In genomic region chr6:2885967-2886731, GRCh38 we compare ENCODE assay signal across 19 cellular contexts. TPM values are rescaled to one million over a fixed set of nuclear protein-coding genes. Genes with fewer than 3 reads are reported as not detected.
DNase-seq lines count a peak whose midpoint lies in the region; ATAC-seq, FAIRE-seq and TF ChIP-seq lines count a peak whose summit lies in the region.
"Had no signal": no experiment of that assay in that cellular context is flagged by ENCODE, and none has a peak within 500 bp of the region (broad histone marks: within the 10 kb centered on the region; RNA-seq: fewer than 3 reads in every experiment).

No MANE protein-coding gene starts in this region.

- POLR2A ChIA-PET in CD8-positive, alpha-beta T cell (lab: Charles Lee) = no interaction called here
- POLR2A ChIA-PET in K562 (lab: Yijun Ruan, JAX) = no interaction called here

- no peak for FAIRE-seq in K562 (lab: Jason Lieb, UNC)

- peak overlapping the region; percentile 75 to 88 (median 82) for H3K27ac Mint-ChIP-seq in CD14-positive monocyte
- peak overlapping the region; percentile 74 for H3K27ac Mint-ChIP-seq in CD8-positive, alpha-beta T cell

- TF ChIP-seq CTCF in CD14-positive monocyte (IDR thresholded peaks at IDR 0.05) (no peak), K562 (IDR thresholded peaks at IDR 0.05 in 2 of 3, conservative IDR thresholded peaks at IDR 0.05 in 1 of 3; ENCODE audit: insufficient read depth in 2 of 3, low read depth in 1 of 3, low read length in 3 of 3) (no peak)
- no peak for TF ChIP-seq CTCF in CD8-positive, alpha-beta T cell (IDR thresholded peaks at IDR 0.05)

- 39% methylated on average over 6 of the region's 6 CpGs for WGBS in K562 (ENCODE audit: insufficient coverage, low coverage, missing lambda C conversion rate)

- H3K9me3 ChIP-seq in CD8-positive, alpha-beta T cell (ENCODE audit: low read length) = no peaks in the 10 kb centered on the region
- no peaks in the 10 kb centered on the region for H3K9me3 ChIP-seq in K562 (replicated peaks; ENCODE audit: control insufficient read depth, insufficient read depth, low read depth, low read length)
- H3K9me3 ChIP-seq: right atrium auricular region, tibial nerve had no signal

- H3K4me2 ChIP-seq in K562 (ENCODE audit: insufficient read depth, low read length) = no peak overlapping the region
- H3K4me2 ChIP-seq: BLaER1, hepatocyte had no signal

- TF ChIP-seq EP300 in K562 (IDR thresholded peaks at IDR 0.05; ENCODE audit: low read length) = no peak

- no peak for DNase-seq in CD14-positive monocyte (ENCODE audit: low spot score)
- no peak for DNase-seq in CD8-positive, alpha-beta T cell
- peak; percentile 89 for DNase-seq in NCI-H2171 treated with DMSO at 0.1 percent for 48 hours (lab: John Stamatoyannopoulos, UW)
- DNase-seq in K562 (ENCODE audit: extremely low read depth in 1 of 4, low spot score in 3 of 4) = no peak
- no peak for DNase-seq in NOMO-1 treated with DMSO at 0.1 percent for 48 hours (lab: John Stamatoyannopoulos, UW; ENCODE audit: unreplicated experiment)
- DNase-seq in NCI-H2196 treated with DMSO at 0.1 percent for 48 hours (lab: John Stamatoyannopoulos, UW; ENCODE audit: unreplicated experiment) = no peak
- DNase-seq: caudate nucleus; effector CD4-positive, alpha-beta T cell; midbrain; NCI-H1417 treated with DMSO at 0.1 percent for 48 hours; NCI-H446 treated with DMSO at 0.1 percent for 48 hours; nucleus accumbens; stimulated activated CD4-positive, alpha-beta T cell treated with anti-CD3 and anti-CD28 coated beads, Interleukin-1b, Interleukin-23, amount 100 ng/mL, for 48 hours had no signal

- peak overlapping the region; percentile 9; the same call in 1 of the 2 replicates for H2AFZ ChIP-seq in K562 (ENCODE audit: low read depth, low read length)
- H2AFZ ChIP-seq: hepatocyte had no signal

- H3K4me1 ChIP-seq in CD8-positive, alpha-beta T cell (ENCODE audit: insufficient read depth, low read length) = peaks cover 18% of the 10 kb centered on the region
- no peaks in the 10 kb centered on the region for H3K4me1 ChIP-seq in K562 (replicated peaks in 1 of 2; ENCODE audit: control insufficient read depth in 2 of 2, insufficient read depth in 2 of 2, low read length in 2 of 2)
- H3K4me1 ChIP-seq: right atrium auricular region had no signal

- peaks cover 41% of the 10 kb centered on the region for H3K4me1 Mint-ChIP-seq in CD14-positive monocyte
- H3K4me1 Mint-ChIP-seq in CD8-positive, alpha-beta T cell (ENCODE audit: low read depth) = peaks cover 75% of the 10 kb centered on the region

- H3K4me3 ChIP-seq in CD8-positive, alpha-beta T cell (ENCODE audit: low read depth, low read length) = no peak overlapping the region
- H3K4me3 ChIP-seq in K562 = no peak overlapping the region
- H3K4me3 ChIP-seq: BLaER1, hepatocyte, right atrium auricular region, tibial nerve had no signal

- no peaks in the 10 kb centered on the region for H4K20me1 ChIP-seq in K562 (replicated peaks; ENCODE audit: control insufficient read depth, insufficient read depth, low read length)
- H4K20me1 ChIP-seq: BLaER1 had no signal

- no peak overlapping the region for H3K4me3 Mint-ChIP-seq in CD14-positive monocyte
- H3K4me3 Mint-ChIP-seq in CD8-positive, alpha-beta T cell = no peak overlapping the region

- TF ChIP-seq RAD21 in K562 (CRISPR knock-in tag; conservative IDR thresholded peaks at IDR 0.05 in 1 of 2, IDR thresholded peaks at IDR 0.05 in 1 of 2) = no peak

- no peak overlapping the region for H3K9ac ChIP-seq in K562 (ENCODE audit: insufficient read depth in 1 of 2, low read depth in 2 of 2, low read length in 2 of 2)
- H3K9ac ChIP-seq: BLaER1 had no signal

- H3K27me3 Mint-ChIP-seq in CD14-positive monocyte (ENCODE audit: low read depth in 3 of 3) = no peaks in the 10 kb centered on the region
- no peaks in the 10 kb centered on the region for H3K27me3 Mint-ChIP-seq in CD8-positive, alpha-beta T cell (ENCODE audit: low read depth)

- H3K27ac ChIP-seq in CD8-positive, alpha-beta T cell (ENCODE audit: low read depth, low read length) = no peak overlapping the region
- no peak overlapping the region for H3K27ac ChIP-seq in K562 (ENCODE audit: extremely low read depth, low read depth, low read length)
- H3K27ac ChIP-seq: BLaER1, hepatocyte, right atrium auricular region, tibial nerve had no signal

- peaks cover 14% of the 10 kb centered on the region for H3K36me3 ChIP-seq in CD8-positive, alpha-beta T cell (ENCODE audit: insufficient read depth, low read length)
- peaks cover 27% of the 10 kb centered on the region; the same call in 2 of the 3 replicates for H3K36me3 ChIP-seq in K562 (ENCODE audit: control insufficient read depth, insufficient read depth, low read length)

- intact Hi-C loops in CD14-positive monocyte (cut with micrococcal nuclease) = loop anchor here (5.0 kb wide), 2 partner anchors 34 to 46 kb away; no protein-coding TSS in a partner anchor
- intact Hi-C loops in CD8-positive, alpha-beta T cell (cut with DNase I, micrococcal nuclease) = loop anchor here in 1 of 2 experiments (2.0 kb wide), 1 partner anchor 17 kb away; the partner anchor contains the start of gene SERPINB9
- intact Hi-C loops in K562 (cut with micrococcal nuclease) = no loop called here

- in situ Hi-C loops in K562 (cut with MboI) = no loop called here

- CTCF ChIA-PET in CD8-positive, alpha-beta T cell (lab: Charles Lee) = no interaction called here
- CTCF ChIA-PET in K562 (lab: Yijun Ruan, JAX; ENCODE audit: low intra/inter-chr PET ratio) = no interaction called here

- no peaks in the 10 kb centered on the region for H3K79me2 ChIP-seq in K562 (ENCODE audit: control insufficient read depth, insufficient read depth, low read length)
- H3K79me2 ChIP-seq: hepatocyte had no signal

- H3K9me1 ChIP-seq in K562 (ENCODE audit: control insufficient read depth, insufficient read depth, low read length) = no peaks in the 10 kb centered on the region

- H3K27me3 ChIP-seq in CD8-positive, alpha-beta T cell (ENCODE audit: insufficient read depth, low read length) = no peaks in the 10 kb centered on the region
- no peaks in the 10 kb centered on the region for H3K27me3 ChIP-seq in K562 (ENCODE audit: control insufficient read depth in 2 of 2, insufficient read depth in 2 of 2, low read length in 2 of 2)
- H3K27me3 ChIP-seq: BLaER1, hepatocyte, right atrium auricular region, tibial nerve had no signal

- BruUV-seq in K562 (replicated peaks; lab: Mats Ljungman, UMichigan) = no TSS peak

- H3K9me3 Mint-ChIP-seq in CD14-positive monocyte = no peaks in the 10 kb centered on the region
- no peaks in the 10 kb centered on the region for H3K9me3 Mint-ChIP-seq in CD8-positive, alpha-beta T cell

- peak; percentile 29 for ATAC-seq in CD8-positive, alpha-beta T cell
- ATAC-seq in K562 (peak; percentile 23; the same call in 1 of the 3 replicates), HG03439 (IDR thresholded peaks at IDR 0.05; ENCODE audit: unreplicated experiment) (no peak)
- ATAC-seq: SK-N-SH treated with all-trans-retinoic acid at 6 μM for 48 hours had no signal

- peaks cover 41 to 50% of the 10 kb centered on the region in 2 donors for H3K36me3 Mint-ChIP-seq in CD14-positive monocyte
- peaks cover 43% of the 10 kb centered on the region for H3K36me3 Mint-ChIP-seq in CD8-positive, alpha-beta T cell

- TF ChIP-seq POLR2A in K562 (conservative IDR thresholded peaks at IDR 0.05) = no peak

TF ChIP-seq in K562, 482 proteins besides CTCF, POLR2A, EP300 and RAD21 (continues in another document):
- no peak for TF ChIP-seq ZNF507 (tag; conservative IDR thresholded peaks at IDR 0.05)
- TF ChIP-seq ZNF766 (CRISPR knock-in tag; conservative IDR thresholded peaks at IDR 0.05) = 0 out of 2 replicates have a peak, but pooled peaks have one; percentile 25

RNA-seq across cellular contexts. Expression of gene SERPINB9, which starts 17.0 kb away (rescaled TPM):
- polyA plus RNA-seq in CD14-positive monocyte = 10 to 100 TPM; 34.3 to 77.7 TPM
- 10 to 100 TPM; 36.0 to 39.1 TPM for total RNA-seq in CD8-positive, alpha-beta T cell
- 38.5 and 40.9 TPM in 2 replicates for total RNA-seq in K562 (2011; cell fraction: chromatin; rRNA removed; ENCODE audit: low replicate concordance)
- total RNA-seq in K562 (2011; cell fraction: nucleolus; rRNA removed) = 25.5 and 30.9 TPM in 2 replicates
- 39.8 and 60.8 TPM in 2 replicates for total RNA-seq in K562 (2011; cell fraction: nucleoplasm; rRNA removed)
- 18.8 and 18.9 TPM in 2 replicates for total RNA-seq in K562 (2014; rRNA removed)
- total RNA-seq in K562 (2014; rRNA removed; fragmentation: Illumina TruSeq; extraction: Trizol) = 30.7 and 37.5 TPM in 2 replicates
- total RNA-seq in K562 (2015; rRNA removed; fragmentation: Illumina TruSeq; extraction: Trizol) = 18.4 and 21.5 TPM in 2 replicates
- total RNA-seq in K562 (2021) = 31.7 and 37.0 TPM in 2 replicates
- 72.3 and 136 TPM in 2 replicates for polyA plus RNA-seq in K562 (2011; rRNA removed)
- polyA plus RNA-seq in K562 (2011; cell fraction: cytosol; rRNA removed) = 68.2 and 93.0 TPM in 2 replicates
- 24.3 and 46.3 TPM in 2 replicates for polyA plus RNA-seq in K562 (2011; cell fraction: nucleus; rRNA removed)
- 21.2 and 35.3 TPM in 2 replicates for polyA plus RNA-seq in K562 (2012)
- polyA plus RNA-seq in K562 (2014; fragmentation: Illumina TruSeq; extraction: Trizol) = 34.6 and 40.3 TPM in 2 replicates
- 10 to 100 TPM; 12.1 to 20.0 TPM for polyA plus RNA-seq in K562 (2014; fragmentation: Nextera tagmentation; extraction: Ambion mirVana)
- 26.6 and 32.2 TPM in 2 replicates for polyA plus RNA-seq in K562 (2014; rRNA removed)
- polyA minus RNA-seq in K562 (2011; rRNA and poly(A)+ RNA removed) = 75.4 and 149 TPM in 2 replicates
- polyA minus RNA-seq in K562 (2011; cell fraction: cytosol; rRNA and poly(A)+ RNA removed) = 34.9 and 85.8 TPM in 2 replicates
- polyA minus RNA-seq in K562 (2011; cell fraction: nucleus; rRNA and poly(A)+ RNA removed) = 14.3 and 16.3 TPM in 2 replicates

RNA-seq across cellular contexts. Expression of gene SERPINB1, which starts 44.5 kb away (rescaled TPM):
- 100 to 1,000 TPM; 306 to 307 TPM for polyA plus RNA-seq in CD14-positive monocyte
- 10 to 100 TPM; 48.8 to 50.7 TPM for total RNA-seq in CD8-positive, alpha-beta T cell
- total RNA-seq in K562 (2011; cell fraction: chromatin; rRNA removed; ENCODE audit: low replicate concordance) = 11.1 and 19.1 TPM in 2 replicates
- 13.9 and 18.2 TPM in 2 replicates for total RNA-seq in K562 (2011; cell fraction: nucleolus; rRNA removed)
- total RNA-seq in K562 (2011; cell fraction: nucleoplasm; rRNA removed) = 16.9 and 26.9 TPM in 2 replicates
- 36.7 and 41.2 TPM in 2 replicates for total RNA-seq in K562 (2014; rRNA removed)
- total RNA-seq in K562 (2014; rRNA removed; fragmentation: Illumina TruSeq; extraction: Trizol) = 49.3 and 62.5 TPM in 2 replicates
- total RNA-seq in K562 (2015; rRNA removed; fragmentation: Illumina TruSeq; extraction: Trizol) = 31.9 and 33.9 TPM in 2 replicates
- 45.6 and 46.5 TPM in 2 replicates for total RNA-seq in K562 (2021)
- 49.4 and 108 TPM in 2 replicates for polyA plus RNA-seq in K562 (2011; rRNA removed)
- polyA plus RNA-seq in K562 (2011; cell fraction: cytosol; rRNA removed) = 24.3 and 27.5 TPM in 2 replicates
- 22.6 and 24.2 TPM in 2 replicates for polyA plus RNA-seq in K562 (2011; cell fraction: nucleus; rRNA removed)
- polyA plus RNA-seq in K562 (2012) = 44.7 and 93.0 TPM in 2 replicates
- 57.7 and 78.3 TPM in 2 replicates for polyA plus RNA-seq in K562 (2014; fragmentation: Illumina TruSeq; extraction: Trizol)
- polyA plus RNA-seq in K562 (2014; fragmentation: Nextera tagmentation; extraction: Ambion mirVana) = 10 to 100 TPM; 63.8 to 68.7 TPM
- 61.9 and 66.9 TPM in 2 replicates for polyA plus RNA-seq in K562 (2014; rRNA removed)
- 48.6 and 55.2 TPM in 2 replicates for polyA minus RNA-seq in K562 (2011; rRNA and poly(A)+ RNA removed)
- 25.9 and 43.6 TPM in 2 replicates for polyA minus RNA-seq in K562 (2011; cell fraction: cytosol; rRNA and poly(A)+ RNA removed)
- 20.3 and 22.5 TPM in 2 replicates for polyA minus RNA-seq in K562 (2011; cell fraction: nucleus; rRNA and poly(A)+ RNA removed)
